Comparison of ENCODE assay signal across 1 cellular context in the genomic region with DNA sequence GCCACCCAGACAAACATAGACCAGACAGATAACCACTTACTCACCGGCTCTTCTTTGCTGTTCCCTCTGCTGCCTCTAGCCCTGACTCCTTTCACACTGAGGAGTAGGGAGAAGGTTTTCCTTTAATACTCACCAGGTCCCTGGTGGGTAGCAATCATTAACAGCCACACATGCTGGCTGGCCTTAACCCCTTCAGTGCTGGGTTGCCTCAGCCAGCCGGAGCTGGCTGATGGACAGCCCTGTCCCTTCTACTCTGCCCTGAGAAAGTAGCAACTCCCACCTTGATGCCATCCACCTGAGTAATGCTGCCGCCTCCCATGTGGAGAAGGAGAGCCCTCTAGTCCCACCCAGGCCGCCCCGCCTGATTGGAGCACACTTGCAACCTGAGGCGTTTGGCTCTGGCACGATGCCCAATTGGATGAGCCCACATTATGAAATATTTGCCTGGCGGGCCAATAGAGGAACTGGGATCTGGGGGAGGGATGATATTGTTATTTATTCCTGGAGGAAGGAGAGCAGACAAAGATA.
TF ChIP-seq lines count a peak whose summit lies in the region.

No MANE protein-coding gene starts in this region.

TF ChIP-seq in HepG2, 621 proteins besides CTCF, POLR2A, EP300 and RAD21 (continued from another document and continues in another):
- TF ChIP-seq, protein P1, sequence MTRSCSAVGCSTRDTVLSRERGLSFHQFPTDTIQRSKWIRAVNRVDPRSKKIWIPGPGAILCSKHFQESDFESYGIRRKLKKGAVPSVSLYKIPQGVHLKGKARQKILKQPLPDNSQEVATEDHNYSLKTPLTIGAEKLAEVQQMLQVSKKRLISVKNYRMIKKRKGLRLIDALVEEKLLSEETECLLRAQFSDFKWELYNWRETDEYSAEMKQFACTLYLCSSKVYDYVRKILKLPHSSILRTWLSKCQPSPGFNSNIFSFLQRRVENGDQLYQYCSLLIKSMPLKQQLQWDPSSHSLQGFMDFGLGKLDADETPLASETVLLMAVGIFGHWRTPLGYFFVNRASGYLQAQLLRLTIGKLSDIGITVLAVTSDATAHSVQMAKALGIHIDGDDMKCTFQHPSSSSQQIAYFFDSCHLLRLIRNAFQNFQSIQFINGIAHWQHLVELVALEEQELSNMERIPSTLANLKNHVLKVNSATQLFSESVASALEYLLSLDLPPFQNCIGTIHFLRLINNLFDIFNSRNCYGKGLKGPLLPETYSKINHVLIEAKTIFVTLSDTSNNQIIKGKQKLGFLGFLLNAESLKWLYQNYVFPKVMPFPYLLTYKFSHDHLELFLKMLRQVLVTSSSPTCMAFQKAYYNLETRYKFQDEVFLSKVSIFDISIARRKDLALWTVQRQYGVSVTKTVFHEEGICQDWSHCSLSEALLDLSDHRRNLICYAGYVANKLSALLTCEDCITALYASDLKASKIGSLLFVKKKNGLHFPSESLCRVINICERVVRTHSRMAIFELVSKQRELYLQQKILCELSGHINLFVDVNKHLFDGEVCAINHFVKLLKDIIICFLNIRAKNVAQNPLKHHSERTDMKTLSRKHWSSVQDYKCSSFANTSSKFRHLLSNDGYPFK (CRISPR knock-in tag; IDR thresholded peaks at IDR 0.05; ENCODE audit: borderline replicate concordance): no peak
- TF ChIP-seq HMGA1 (CRISPR knock-in tag; conservative IDR thresholded peaks at IDR 0.05) (no peak), SP140L (CRISPR knock-in tag; IDR thresholded peaks at IDR 0.05; ENCODE audit: borderline replicate concordance) (no peak), ZMYM3 (CRISPR knock-in tag; IDR thresholded peaks at IDR 0.05) (0 out of 2 replicates have a peak, but pooled peaks have one; percentile 20), XRCC5 (optimal IDR thresholded peaks at IDR 0.05; ENCODE audit: low read length) (peak; percentile 74), JUND (CRISPR knock-in tag; IDR thresholded peaks at IDR 0.05) (no peak), CREB1 (IDR thresholded peaks at IDR 0.05) (no peak), CREB1 (CRISPR knock-in tag; IDR thresholded peaks at IDR 0.05) (no peak), TEAD2 (CRISPR knock-in tag; IDR thresholded peaks at IDR 0.05) (no peak), ZBTB21 (CRISPR knock-in tag; IDR thresholded peaks at IDR 0.05) (no peak), THRA (CRISPR knock-in tag; IDR thresholded peaks at IDR 0.05; ENCODE audit: borderline replicate concordance) (no peak), HNRNPH1 (optimal IDR thresholded peaks at IDR 0.05; ENCODE audit: low read depth, low read length) (no peak), ASH2L (IDR thresholded peaks at IDR 0.05; ENCODE audit: insufficient read length, low read depth, low read length) (peak; percentile 34), ZNF768 (CRISPR knock-in tag; IDR thresholded peaks at IDR 0.05) (no peak), HDAC2 (CRISPR knock-in tag; IDR thresholded peaks at IDR 0.05) (peak; percentile 28; the same call in 1 of the 2 replicates), HIC2 (CRISPR knock-in tag; IDR thresholded peaks at IDR 0.05; ENCODE audit: low read depth) (0 out of 2 replicates have a peak, but pooled peaks have one; percentile 40), ATM (IDR thresholded peaks at IDR 0.05; ENCODE audit: borderline replicate concordance) (no peak), GATAD2A (CRISPR knock-in tag; IDR thresholded peaks at IDR 0.05) (peak; percentile 56), ZSCAN5A (CRISPR knock-in tag; IDR thresholded peaks at IDR 0.05; ENCODE audit: borderline replicate concordance) (no peak), NFYB (CRISPR knock-in tag; IDR thresholded peaks at IDR 0.05) (peak; percentile 61), CERS6 (CRISPR knock-in tag; IDR thresholded peaks at IDR 0.05) (no peak), ZNF782 (CRISPR knock-in tag; IDR thresholded peaks at IDR 0.05; ENCODE audit: borderline replicate concordance) (no peak), PRMT3 (CRISPR knock-in tag; IDR thresholded peaks at IDR 0.05; ENCODE audit: borderline replicate concordance, low read depth) (no peak)
- TF ChIP-seq, protein P2, sequence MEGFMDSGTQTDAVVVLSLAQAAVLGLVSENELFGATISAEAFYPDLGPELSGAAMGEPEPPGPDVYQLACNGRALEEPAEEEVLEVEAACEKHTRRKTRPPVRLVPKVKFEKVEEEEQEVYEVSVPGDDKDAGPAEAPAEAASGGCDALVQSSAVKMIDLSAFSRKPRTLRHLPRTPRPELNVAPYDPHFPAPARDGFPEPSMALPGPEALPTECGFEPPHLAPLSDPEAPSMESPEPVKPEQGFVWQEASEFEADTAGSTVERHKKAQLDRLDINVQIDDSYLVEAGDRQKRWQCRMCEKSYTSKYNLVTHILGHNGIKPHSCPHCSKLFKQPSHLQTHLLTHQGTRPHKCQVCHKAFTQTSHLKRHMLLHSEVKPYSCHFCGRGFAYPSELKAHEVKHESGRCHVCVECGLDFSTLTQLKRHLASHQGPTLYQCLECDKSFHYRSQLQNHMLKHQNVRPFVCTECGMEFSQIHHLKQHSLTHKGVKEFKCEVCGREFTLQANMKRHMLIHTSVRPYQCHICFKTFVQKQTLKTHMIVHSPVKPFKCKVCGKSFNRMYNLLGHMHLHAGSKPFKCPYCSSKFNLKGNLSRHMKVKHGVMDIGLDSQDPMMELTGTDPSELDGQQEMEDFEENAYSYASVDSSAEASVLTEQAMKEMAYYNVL (CRISPR knock-in tag; IDR thresholded peaks at IDR 0.05; ENCODE audit: borderline replicate concordance): no peak
- TF ChIP-seq, protein P3, sequence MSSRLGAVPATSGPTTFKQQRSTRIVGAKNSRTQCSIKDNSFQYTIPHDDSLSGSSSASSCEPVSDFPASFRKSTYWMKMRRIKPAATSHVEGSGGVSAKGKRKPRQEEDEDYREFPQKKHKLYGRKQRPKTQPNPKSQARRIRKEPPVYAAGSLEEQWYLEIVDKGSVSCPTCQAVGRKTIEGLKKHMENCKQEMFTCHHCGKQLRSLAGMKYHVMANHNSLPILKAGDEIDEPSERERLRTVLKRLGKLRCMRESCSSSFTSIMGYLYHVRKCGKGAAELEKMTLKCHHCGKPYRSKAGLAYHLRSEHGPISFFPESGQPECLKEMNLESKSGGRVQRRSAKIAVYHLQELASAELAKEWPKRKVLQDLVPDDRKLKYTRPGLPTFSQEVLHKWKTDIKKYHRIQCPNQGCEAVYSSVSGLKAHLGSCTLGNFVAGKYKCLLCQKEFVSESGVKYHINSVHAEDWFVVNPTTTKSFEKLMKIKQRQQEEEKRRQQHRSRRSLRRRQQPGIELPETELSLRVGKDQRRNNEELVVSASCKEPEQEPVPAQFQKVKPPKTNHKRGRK (CRISPR knock-in tag; IDR thresholded peaks at IDR 0.05): no peak
- TF ChIP-seq, protein P4, sequence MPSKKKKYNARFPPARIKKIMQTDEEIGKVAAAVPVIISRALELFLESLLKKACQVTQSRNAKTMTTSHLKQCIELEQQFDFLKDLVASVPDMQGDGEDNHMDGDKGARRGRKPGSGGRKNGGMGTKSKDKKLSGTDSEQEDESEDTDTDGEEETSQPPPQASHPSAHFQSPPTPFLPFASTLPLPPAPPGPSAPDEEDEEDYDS (CRISPR knock-in tag; IDR thresholded peaks at IDR 0.05): peak; percentile 91
- TF ChIP-seq, protein P5, sequence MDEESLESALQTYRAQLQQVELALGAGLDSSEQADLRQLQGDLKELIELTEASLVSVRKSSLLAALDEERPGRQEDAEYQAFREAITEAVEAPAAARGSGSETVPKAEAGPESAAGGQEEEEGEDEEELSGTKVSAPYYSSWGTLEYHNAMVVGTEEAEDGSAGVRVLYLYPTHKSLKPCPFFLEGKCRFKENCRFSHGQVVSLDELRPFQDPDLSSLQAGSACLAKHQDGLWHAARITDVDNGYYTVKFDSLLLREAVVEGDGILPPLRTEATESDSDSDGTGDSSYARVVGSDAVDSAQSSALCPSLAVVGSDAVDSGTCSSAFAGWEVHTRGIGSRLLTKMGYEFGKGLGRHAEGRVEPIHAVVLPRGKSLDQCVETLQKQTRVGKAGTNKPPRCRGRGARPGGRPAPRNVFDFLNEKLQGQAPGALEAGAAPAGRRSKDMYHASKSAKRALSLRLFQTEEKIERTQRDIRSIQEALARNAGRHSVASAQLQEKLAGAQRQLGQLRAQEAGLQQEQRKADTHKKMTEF (CRISPR knock-in tag; IDR thresholded peaks at IDR 0.05): no peak
- TF ChIP-seq, protein P6, sequence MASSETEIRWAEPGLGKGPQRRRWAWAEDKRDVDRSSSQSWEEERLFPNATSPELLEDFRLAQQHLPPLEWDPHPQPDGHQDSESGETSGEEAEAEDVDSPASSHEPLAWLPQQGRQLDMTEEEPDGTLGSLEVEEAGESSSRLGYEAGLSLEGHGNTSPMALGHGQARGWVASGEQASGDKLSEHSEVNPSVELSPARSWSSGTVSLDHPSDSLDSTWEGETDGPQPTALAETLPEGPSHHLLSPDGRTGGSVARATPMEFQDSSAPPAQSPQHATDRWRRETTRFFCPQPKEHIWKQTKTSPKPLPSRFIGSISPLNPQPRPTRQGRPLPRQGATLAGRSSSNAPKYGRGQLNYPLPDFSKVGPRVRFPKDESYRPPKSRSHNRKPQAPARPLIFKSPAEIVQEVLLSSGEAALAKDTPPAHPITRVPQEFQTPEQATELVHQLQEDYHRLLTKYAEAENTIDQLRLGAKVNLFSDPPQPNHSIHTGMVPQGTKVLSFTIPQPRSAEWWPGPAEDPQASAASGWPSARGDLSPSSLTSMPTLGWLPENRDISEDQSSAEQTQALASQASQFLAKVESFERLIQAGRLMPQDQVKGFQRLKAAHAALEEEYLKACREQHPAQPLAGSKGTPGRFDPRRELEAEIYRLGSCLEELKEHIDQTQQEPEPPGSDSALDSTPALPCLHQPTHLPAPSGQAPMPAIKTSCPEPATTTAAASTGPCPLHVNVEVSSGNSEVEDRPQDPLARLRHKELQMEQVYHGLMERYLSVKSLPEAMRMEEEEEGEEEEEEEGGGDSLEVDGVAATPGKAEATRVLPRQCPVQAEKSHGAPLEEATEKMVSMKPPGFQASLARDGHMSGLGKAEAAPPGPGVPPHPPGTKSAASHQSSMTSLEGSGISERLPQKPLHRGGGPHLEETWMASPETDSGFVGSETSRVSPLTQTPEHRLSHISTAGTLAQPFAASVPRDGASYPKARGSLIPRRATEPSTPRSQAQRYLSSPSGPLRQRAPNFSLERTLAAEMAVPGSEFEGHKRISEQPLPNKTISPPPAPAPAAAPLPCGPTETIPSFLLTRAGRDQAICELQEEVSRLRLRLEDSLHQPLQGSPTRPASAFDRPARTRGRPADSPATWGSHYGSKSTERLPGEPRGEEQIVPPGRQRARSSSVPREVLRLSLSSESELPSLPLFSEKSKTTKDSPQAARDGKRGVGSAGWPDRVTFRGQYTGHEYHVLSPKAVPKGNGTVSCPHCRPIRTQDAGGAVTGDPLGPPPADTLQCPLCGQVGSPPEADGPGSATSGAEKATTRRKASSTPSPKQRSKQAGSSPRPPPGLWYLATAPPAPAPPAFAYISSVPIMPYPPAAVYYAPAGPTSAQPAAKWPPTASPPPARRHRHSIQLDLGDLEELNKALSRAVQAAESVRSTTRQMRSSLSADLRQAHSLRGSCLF (CRISPR knock-in tag; IDR thresholded peaks at IDR 0.05; ENCODE audit: borderline replicate concordance): no peak
- TF ChIP-seq, protein P7, sequence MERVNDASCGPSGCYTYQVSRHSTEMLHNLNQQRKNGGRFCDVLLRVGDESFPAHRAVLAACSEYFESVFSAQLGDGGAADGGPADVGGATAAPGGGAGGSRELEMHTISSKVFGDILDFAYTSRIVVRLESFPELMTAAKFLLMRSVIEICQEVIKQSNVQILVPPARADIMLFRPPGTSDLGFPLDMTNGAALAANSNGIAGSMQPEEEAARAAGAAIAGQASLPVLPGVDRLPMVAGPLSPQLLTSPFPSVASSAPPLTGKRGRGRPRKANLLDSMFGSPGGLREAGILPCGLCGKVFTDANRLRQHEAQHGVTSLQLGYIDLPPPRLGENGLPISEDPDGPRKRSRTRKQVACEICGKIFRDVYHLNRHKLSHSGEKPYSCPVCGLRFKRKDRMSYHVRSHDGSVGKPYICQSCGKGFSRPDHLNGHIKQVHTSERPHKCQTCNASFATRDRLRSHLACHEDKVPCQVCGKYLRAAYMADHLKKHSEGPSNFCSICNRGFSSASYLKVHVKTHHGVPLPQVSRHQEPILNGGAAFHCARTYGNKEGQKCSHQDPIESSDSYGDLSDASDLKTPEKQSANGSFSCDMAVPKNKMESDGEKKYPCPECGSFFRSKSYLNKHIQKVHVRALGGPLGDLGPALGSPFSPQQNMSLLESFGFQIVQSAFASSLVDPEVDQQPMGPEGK (CRISPR knock-in tag; IDR thresholded peaks at IDR 0.05): 0 out of 2 replicates have a peak, but pooled peaks have one; percentile 9
